Comparison of ENCODE assay signal across 1 cellular context in the genomic region with DNA sequence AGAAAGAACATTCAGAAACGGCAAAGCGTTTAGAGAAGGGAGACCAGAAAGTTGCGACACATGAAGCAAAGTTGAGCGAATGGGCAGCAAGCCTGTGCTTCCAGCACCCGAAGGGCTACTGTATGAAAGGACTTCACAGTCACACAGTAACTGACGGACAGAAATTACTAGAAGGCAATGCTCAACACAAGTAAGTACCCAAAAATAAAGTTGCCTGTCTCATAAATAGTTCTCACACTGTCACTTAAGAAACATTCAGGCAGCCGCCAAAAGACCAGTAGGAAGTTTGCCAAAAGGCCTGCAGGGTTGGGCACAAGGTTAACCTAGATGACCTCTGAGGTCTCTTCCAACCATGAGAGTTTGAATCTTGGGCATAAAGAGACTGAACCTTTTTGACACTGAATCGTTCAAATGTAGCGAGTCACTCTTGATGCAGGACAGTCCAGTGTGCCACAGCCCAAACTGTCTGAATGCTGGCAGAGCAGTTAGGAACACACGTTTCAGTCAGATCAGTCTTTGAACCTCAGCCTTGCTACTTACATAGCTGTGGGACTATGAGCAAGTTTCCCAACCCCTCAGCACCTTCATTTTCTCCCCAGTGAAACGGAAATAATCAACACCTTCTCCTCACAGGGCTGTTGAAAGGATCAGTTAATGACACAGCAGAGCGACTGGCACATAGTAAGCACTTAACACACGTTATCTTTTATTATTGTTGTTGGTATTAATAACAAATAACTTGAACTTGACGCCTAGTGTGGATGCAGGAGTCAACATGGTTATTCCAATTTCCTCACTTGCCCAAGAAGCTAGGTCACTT.
TF ChIP-seq lines count a peak whose summit lies in the region.

No MANE protein-coding gene starts in this region.

TF ChIP-seq in WTC11, 78 proteins besides CTCF, POLR2A, EP300 and RAD21 (continued from another document):
- TF ChIP-seq, protein P1, sequence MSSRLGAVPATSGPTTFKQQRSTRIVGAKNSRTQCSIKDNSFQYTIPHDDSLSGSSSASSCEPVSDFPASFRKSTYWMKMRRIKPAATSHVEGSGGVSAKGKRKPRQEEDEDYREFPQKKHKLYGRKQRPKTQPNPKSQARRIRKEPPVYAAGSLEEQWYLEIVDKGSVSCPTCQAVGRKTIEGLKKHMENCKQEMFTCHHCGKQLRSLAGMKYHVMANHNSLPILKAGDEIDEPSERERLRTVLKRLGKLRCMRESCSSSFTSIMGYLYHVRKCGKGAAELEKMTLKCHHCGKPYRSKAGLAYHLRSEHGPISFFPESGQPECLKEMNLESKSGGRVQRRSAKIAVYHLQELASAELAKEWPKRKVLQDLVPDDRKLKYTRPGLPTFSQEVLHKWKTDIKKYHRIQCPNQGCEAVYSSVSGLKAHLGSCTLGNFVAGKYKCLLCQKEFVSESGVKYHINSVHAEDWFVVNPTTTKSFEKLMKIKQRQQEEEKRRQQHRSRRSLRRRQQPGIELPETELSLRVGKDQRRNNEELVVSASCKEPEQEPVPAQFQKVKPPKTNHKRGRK (CRISPR knock-in tag; IDR thresholded peaks at IDR 0.05; ENCODE audit: borderline replicate concordance): no peak
- TF ChIP-seq, protein P2, sequence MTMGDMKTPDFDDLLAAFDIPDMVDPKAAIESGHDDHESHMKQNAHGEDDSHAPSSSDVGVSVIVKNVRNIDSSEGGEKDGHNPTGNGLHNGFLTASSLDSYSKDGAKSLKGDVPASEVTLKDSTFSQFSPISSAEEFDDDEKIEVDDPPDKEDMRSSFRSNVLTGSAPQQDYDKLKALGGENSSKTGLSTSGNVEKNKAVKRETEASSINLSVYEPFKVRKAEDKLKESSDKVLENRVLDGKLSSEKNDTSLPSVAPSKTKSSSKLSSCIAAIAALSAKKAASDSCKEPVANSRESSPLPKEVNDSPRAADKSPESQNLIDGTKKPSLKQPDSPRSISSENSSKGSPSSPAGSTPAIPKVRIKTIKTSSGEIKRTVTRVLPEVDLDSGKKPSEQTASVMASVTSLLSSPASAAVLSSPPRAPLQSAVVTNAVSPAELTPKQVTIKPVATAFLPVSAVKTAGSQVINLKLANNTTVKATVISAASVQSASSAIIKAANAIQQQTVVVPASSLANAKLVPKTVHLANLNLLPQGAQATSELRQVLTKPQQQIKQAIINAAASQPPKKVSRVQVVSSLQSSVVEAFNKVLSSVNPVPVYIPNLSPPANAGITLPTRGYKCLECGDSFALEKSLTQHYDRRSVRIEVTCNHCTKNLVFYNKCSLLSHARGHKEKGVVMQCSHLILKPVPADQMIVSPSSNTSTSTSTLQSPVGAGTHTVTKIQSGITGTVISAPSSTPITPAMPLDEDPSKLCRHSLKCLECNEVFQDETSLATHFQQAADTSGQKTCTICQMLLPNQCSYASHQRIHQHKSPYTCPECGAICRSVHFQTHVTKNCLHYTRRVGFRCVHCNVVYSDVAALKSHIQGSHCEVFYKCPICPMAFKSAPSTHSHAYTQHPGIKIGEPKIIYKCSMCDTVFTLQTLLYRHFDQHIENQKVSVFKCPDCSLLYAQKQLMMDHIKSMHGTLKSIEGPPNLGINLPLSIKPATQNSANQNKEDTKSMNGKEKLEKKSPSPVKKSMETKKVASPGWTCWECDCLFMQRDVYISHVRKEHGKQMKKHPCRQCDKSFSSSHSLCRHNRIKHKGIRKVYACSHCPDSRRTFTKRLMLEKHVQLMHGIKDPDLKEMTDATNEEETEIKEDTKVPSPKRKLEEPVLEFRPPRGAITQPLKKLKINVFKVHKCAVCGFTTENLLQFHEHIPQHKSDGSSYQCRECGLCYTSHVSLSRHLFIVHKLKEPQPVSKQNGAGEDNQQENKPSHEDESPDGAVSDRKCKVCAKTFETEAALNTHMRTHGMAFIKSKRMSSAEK (CRISPR knock-in tag; IDR thresholded peaks at IDR 0.05; ENCODE audit: borderline replicate concordance): no peak
- TF ChIP-seq, protein P3, sequence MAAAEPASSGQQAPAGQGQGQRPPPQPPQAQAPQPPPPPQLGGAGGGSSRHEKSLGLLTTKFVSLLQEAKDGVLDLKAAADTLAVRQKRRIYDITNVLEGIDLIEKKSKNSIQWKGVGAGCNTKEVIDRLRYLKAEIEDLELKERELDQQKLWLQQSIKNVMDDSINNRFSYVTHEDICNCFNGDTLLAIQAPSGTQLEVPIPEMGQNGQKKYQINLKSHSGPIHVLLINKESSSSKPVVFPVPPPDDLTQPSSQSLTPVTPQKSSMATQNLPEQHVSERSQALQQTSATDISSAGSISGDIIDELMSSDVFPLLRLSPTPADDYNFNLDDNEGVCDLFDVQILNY (CRISPR knock-in tag; IDR thresholded peaks at IDR 0.05): no peak
- TF ChIP-seq ZNF671 (CRISPR knock-in tag; IDR thresholded peaks at IDR 0.05): no peak
- TF ChIP-seq ZNF416 (CRISPR knock-in tag; IDR thresholded peaks at IDR 0.05): no peak
- no peak for TF ChIP-seq MYBL2 (CRISPR knock-in tag; IDR thresholded peaks at IDR 0.05)
- TF ChIP-seq, protein P4, sequence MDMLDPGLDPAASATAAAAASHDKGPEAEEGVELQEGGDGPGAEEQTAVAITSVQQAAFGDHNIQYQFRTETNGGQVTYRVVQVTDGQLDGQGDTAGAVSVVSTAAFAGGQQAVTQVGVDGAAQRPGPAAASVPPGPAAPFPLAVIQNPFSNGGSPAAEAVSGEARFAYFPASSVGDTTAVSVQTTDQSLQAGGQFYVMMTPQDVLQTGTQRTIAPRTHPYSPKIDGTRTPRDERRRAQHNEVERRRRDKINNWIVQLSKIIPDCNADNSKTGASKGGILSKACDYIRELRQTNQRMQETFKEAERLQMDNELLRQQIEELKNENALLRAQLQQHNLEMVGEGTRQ (CRISPR knock-in tag; IDR thresholded peaks at IDR 0.05): no peak
- no peak for TF ChIP-seq CREM (CRISPR knock-in tag; IDR thresholded peaks at IDR 0.05)
- TF ChIP-seq HMGA2 (CRISPR knock-in tag; IDR thresholded peaks at IDR 0.05): no peak
